In the genomic region with DNA sequence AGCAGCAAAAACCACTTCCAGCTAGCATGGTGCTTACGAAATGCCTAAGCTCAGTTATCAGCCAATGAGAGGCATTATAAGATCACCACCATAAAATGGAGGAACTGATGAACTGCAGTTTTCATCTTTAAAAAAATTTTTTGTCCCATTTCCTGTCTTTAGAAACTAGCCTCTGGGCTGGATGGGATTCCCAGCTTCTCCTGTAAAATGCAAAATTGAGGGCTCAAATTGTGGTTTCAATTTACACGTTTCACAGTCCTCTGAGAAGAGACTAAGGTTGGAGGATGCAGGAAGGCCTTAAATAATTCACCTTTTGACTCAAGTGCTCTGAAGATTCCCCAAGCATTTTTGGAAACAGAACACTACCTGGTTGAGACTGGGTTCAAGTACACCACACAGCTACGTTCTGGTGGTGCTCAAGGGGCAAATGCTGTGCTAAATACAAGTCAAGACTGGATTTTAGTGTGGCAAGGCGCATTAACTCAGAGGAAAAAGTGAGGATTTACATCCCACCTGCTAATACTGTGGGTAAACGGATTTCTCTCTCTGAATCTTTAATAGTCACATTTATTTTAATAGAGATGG, we compare ENCODE assay signal across 9 cellular contexts. TPM values are rescaled to one million over a fixed set of nuclear protein-coding genes. Genes with fewer than 3 reads are reported as not detected.
DNase-seq lines count a peak whose midpoint lies in the region; ATAC-seq, FAIRE-seq and TF ChIP-seq lines count a peak whose summit lies in the region.
"Had no signal": no experiment of that assay in that cellular context is flagged by ENCODE, and none has a peak within 500 bp of the region (broad histone marks: within the 10 kb centered on the region; RNA-seq: fewer than 3 reads in every experiment).

No MANE protein-coding gene starts in this region.

- DNase-seq in NCI-H2196 treated with DMSO at 0.1 percent for 48 hours (lab: John Stamatoyannopoulos, UW; ENCODE audit: unreplicated experiment), result peak; percentile 1
- no peak for DNase-seq in NCI-H2196 (lab: John Stamatoyannopoulos, UW; ENCODE audit: unreplicated experiment)
- peak; percentile 79 for DNase-seq in NB4 (ENCODE audit: low read depth)
- DNase-seq in ascending aorta (ENCODE audit: low spot score in 2 of 2), result no peak
- no peak for DNase-seq in keratinocyte (ENCODE audit: low read depth, low spot score)

- H3K27me3 ChIP-seq in ascending aorta (no peaks in the 10 kb centered on the region), keratinocyte (ENCODE audit: control insufficient read depth, extremely low read depth, insufficient read depth, low read length) (no peaks in the 10 kb centered on the region)

- peak overlapping the region; percentile 79 for H3K4me3 ChIP-seq in NB4 (ENCODE audit: low read depth, low read length)
- H3K4me3 ChIP-seq in ascending aorta, result peak overlapping the region; percentile 75 to 92
- H3K4me3 ChIP-seq in keratinocyte (ENCODE audit: control insufficient read depth in 2 of 3, extremely low read depth in 1 of 3, insufficient read depth in 2 of 3, low read depth in 1 of 3, low read length in 3 of 3), result peak overlapping the region; percentile 81 to 85 (median 83)

- H3K9me3 ChIP-seq in ascending aorta (no peaks in the 10 kb centered on the region), keratinocyte (ENCODE audit: control insufficient read depth, low read depth, low read length) (no peaks in the 10 kb centered on the region)

- H3K4me1 Mint-ChIP-seq in stimulated activated naive CD8-positive, alpha-beta T cell treated with anti-CD3 and anti-CD28 coated beads, Interleukin-15, Interleukin-2, amounts not matched to agents 100 ng/mL and 50 ng/mL, for 24 hours (ENCODE audit: low read depth), result peaks cover 30% of the 10 kb centered on the region

- no peak for TF ChIP-seq POLR2A in NB4 (IDR thresholded peaks at IDR 0.05; ENCODE audit: extremely low read depth, insufficient read length)

- H3K79me2 ChIP-seq in keratinocyte (ENCODE audit: control insufficient read depth, insufficient read depth, low read length), result no peaks in the 10 kb centered on the region

- peak overlapping the region; percentile 86 for H2AFZ ChIP-seq in keratinocyte (ENCODE audit: control insufficient read depth, low read length)

- H3K4me1 ChIP-seq in ascending aorta (no peaks in the 10 kb centered on the region), keratinocyte (ENCODE audit: control insufficient read depth, extremely low read depth, insufficient read depth, low read length) (peaks cover 4% of the 10 kb centered on the region)

- H3K36me3 Mint-ChIP-seq in stimulated activated naive CD8-positive, alpha-beta T cell treated with anti-CD3 and anti-CD28 coated beads, Interleukin-15, Interleukin-2, amounts not matched to agents 100 ng/mL and 50 ng/mL, for 24 hours (ENCODE audit: low read depth), result peaks cover 17% of the 10 kb centered on the region

- FAIRE-seq in keratinocyte (lab: Jason Lieb, UNC), result peak; percentile 58
- FAIRE-seq: colon had no signal

- dilution Hi-C loops in keratinocyte (cut with MboI; ENCODE audit: extremely low pct_ligation_motif_present, low sequenced_read_pairs), result no loop called here

- peak overlapping the region; percentile 95 for H3K27ac Mint-ChIP-seq in stimulated activated naive CD8-positive, alpha-beta T cell treated with anti-CD3 and anti-CD28 coated beads, Interleukin-15, Interleukin-2, amounts not matched to agents 100 ng/mL and 50 ng/mL, for 24 hours

- H3K27ac ChIP-seq in ascending aorta (peak overlapping the region; percentile 97 to 98), keratinocyte (ENCODE audit: control insufficient read depth, insufficient read depth, low read length) (peak overlapping the region; percentile 70)

- no peaks in the 10 kb centered on the region for H3K9me3 Mint-ChIP-seq in stimulated activated naive CD8-positive, alpha-beta T cell treated with anti-CD3 and anti-CD28 coated beads, Interleukin-15, Interleukin-2, amounts not matched to agents 100 ng/mL and 50 ng/mL, for 24 hours

- intact Hi-C loops in ascending aorta (cut with DNase I), result loop anchor here (10.0 kb wide), 1 partner anchor 429 kb away; no protein-coding TSS in a partner anchor

- no peaks in the 10 kb centered on the region for H4K20me1 ChIP-seq in keratinocyte (ENCODE audit: control insufficient read depth, extremely low read depth, insufficient read depth, low read length)

- H3K4me2 ChIP-seq in keratinocyte (ENCODE audit: control insufficient read depth, extremely low read depth, insufficient read depth, low read depth, low read length), result peak overlapping the region; percentile 98

- H3K9ac ChIP-seq in keratinocyte (ENCODE audit: control insufficient read depth, extremely low read depth, insufficient read depth, low read length), result peak overlapping the region; percentile 88

- no peaks in the 10 kb centered on the region for H3K27me3 Mint-ChIP-seq in stimulated activated naive CD8-positive, alpha-beta T cell treated with anti-CD3 and anti-CD28 coated beads, Interleukin-15, Interleukin-2, amounts not matched to agents 100 ng/mL and 50 ng/mL, for 24 hours

- no peak for TF ChIP-seq CTCF in NB4 (IDR thresholded peaks at IDR 0.05; ENCODE audit: low read depth, low read length)
- no peak for TF ChIP-seq CTCF in ascending aorta (IDR thresholded peaks at IDR 0.05)
- no peak for TF ChIP-seq CTCF in keratinocyte (optimal IDR thresholded peaks at IDR 0.05 in 1 of 3, IDR thresholded peaks at IDR 0.05 in 1 of 3, conservative IDR thresholded peaks at IDR 0.05 in 1 of 3; ENCODE audit: extremely low read depth in 1 of 3, insufficient read depth in 2 of 3, low read length in 3 of 3)

- H3K9me1 ChIP-seq in keratinocyte (ENCODE audit: control insufficient read depth, extremely low read depth, insufficient read depth, low read length), result no peaks in the 10 kb centered on the region

- ATAC-seq in HG02870 (IDR thresholded peaks at IDR 0.05; ENCODE audit: unreplicated experiment) (no peak), HG03571 (IDR thresholded peaks at IDR 0.05; ENCODE audit: unreplicated experiment) (no peak)

- peak overlapping the region; percentile 95 for H3K4me3 Mint-ChIP-seq in stimulated activated naive CD8-positive, alpha-beta T cell treated with anti-CD3 and anti-CD28 coated beads, Interleukin-15, Interleukin-2, amounts not matched to agents 100 ng/mL and 50 ng/mL, for 24 hours

- H3K36me3 ChIP-seq in ascending aorta (peaks cover 7 to 8% of the 10 kb centered on the region in 2 donors), keratinocyte (ENCODE audit: control insufficient read depth in 2 of 2, extremely low read depth in 1 of 2, insufficient read depth in 2 of 2, low read length in 2 of 2) (no peaks in the 10 kb centered on the region)

RNA-seq across cellular contexts. Expression of gene ZNF25, which starts 0.9 kb away (rescaled TPM):
- 8.9 TPM for total RNA-seq in ascending aorta
- 1.6 to 2.7 TPM (median 2.4 TPM) in 3 replicates for polyA plus RNA-seq in keratinocyte
- 3.4 TPM for polyA plus RNA-seq in keratinocyte (2011; ENCODE audit: low read depth)
- 1.6 and 2.9 TPM in 2 replicates for polyA plus RNA-seq in keratinocyte (2011; cell fraction: cytosol; rRNA removed)
- polyA plus RNA-seq in keratinocyte (2011; cell fraction: nucleus; rRNA removed), result 3.2 and 3.3 TPM in 2 replicates
- polyA plus RNA-seq in keratinocyte (2012; ENCODE audit: low replicate concordance), result 1.9 and 2.3 TPM in 2 replicates
- 0.36 to 2.5 TPM (median 1.1 TPM) in 3 replicates for polyA minus RNA-seq in keratinocyte
- polyA minus RNA-seq in keratinocyte (2011; cell fraction: cytosol; rRNA and poly(A)+ RNA removed), result 0.96 TPM
- 0.32 and 2.0 TPM in 2 replicates for polyA minus RNA-seq in keratinocyte (2011; cell fraction: nucleus; rRNA and poly(A)+ RNA removed)

RNA-seq across cellular contexts. Expression of gene ZNF33A, which starts 35.0 kb away (rescaled TPM):
- total RNA-seq in ascending aorta, result 8.0 TPM
- polyA plus RNA-seq in keratinocyte, result 8.9 to 14.3 TPM (median 12.3 TPM) in 3 replicates
- polyA plus RNA-seq in keratinocyte (2011; ENCODE audit: low read depth), result 12.9 TPM
- 5.2 and 8.9 TPM in 2 replicates for polyA plus RNA-seq in keratinocyte (2011; cell fraction: cytosol; rRNA removed)
- 16.8 and 17.6 TPM in 2 replicates for polyA plus RNA-seq in keratinocyte (2011; cell fraction: nucleus; rRNA removed)
- polyA plus RNA-seq in keratinocyte (2012; ENCODE audit: low replicate concordance), result 8.6 and 12.3 TPM in 2 replicates
- 4.0 to 18.7 TPM (median 11.3 TPM) in 3 replicates for polyA minus RNA-seq in keratinocyte
- polyA minus RNA-seq in keratinocyte (2011; cell fraction: cytosol; rRNA and poly(A)+ RNA removed), result 6.1 TPM
- 12.8 and 28.9 TPM in 2 replicates for polyA minus RNA-seq in keratinocyte (2011; cell fraction: nucleus; rRNA and poly(A)+ RNA removed)

Comparison
In these comparisons a context has a peak if more than half of its experiments do, and no peak if none do; other contexts are left out.
1. DNase-seq: peak in NCI-H2196 treated with DMSO at 0.1 percent for 48 hours (single experiment) and NB4 (single experiment); none in NCI-H2196 (single experiment), ascending aorta (0 of 2) and keratinocyte (single experiment).
2. Peak in every context shown above with its lines, with median percentiles within 50 percentile points of each other: H3K4me3 ChIP-seq.